Comparison of ENCODE assay signal across 2 cellular contexts in the genomic region with DNA sequence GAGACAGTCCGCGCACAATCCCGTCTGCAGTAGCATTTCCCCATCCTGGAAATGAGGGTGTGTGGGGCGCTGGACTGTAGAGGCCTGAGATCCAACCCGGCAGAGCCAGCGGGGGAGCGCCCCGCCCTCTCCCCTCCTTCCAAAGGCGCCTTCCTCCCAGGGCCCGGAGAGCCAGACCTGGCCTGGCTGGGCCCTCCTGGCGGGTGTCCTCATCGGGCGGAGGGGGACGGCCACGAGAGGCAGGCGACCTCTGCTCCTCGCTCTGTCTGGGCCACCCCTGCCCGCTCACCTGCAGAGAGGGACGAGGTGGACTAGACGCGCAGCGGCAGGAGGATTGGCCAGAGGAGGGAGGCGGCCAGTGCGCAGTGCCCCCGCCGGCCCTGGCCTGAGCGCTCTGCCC. TPM values are rescaled to one million over a fixed set of nuclear protein-coding genes. Genes with fewer than 3 reads are reported as not detected.
"Had no signal": no experiment of that assay in that cellular context is flagged by ENCODE, and none has a peak within 500 bp of the region (broad histone marks: within the 10 kb centered on the region; RNA-seq: fewer than 3 reads in every experiment).

No MANE protein-coding gene starts in this region.

RNA-seq across cellular contexts. Expression of a gene that starts 28.5 kb away (rescaled TPM):
- total RNA-seq: G401, GM12878 had no signal
- polyA plus RNA-seq: GM12878 had no signal

RNA-seq across cellular contexts. Expression of a gene that starts 40.3 kb away (rescaled TPM):
- total RNA-seq: G401 had no signal

RNA-seq across cellular contexts. Expression of a gene that starts 49.9 kb away (rescaled TPM):
- total RNA-seq: G401, GM12878 had no signal
- polyA plus RNA-seq: GM12878 had no signal
